Comparison of ENCODE assay signal across 12 cellular contexts in genomic region chr13:76882431-76882830, GRCh38. TPM values are rescaled to one million over a fixed set of nuclear protein-coding genes. Genes with fewer than 3 reads are reported as not detected.
A peak's percentile ranks its signal among the peaks of the same experiment; 100 is the strongest.
DNase-seq lines count a peak whose midpoint lies in the region; ATAC-seq and TF ChIP-seq lines count a peak whose summit lies in the region.
"Had no signal": no experiment of that assay in that cellular context is flagged by ENCODE, and none has a peak within 500 bp of the region (broad histone marks: within the 10 kb centered on the region; RNA-seq: fewer than 3 reads in every experiment).

No MANE protein-coding gene starts in this region.

- TF ChIP-seq CTCF in tibial artery (IDR thresholded peaks at IDR 0.05) = no peak

- intact Hi-C loops in tibial artery (cut with DNase I; ENCODE audit: low total_unique reads) = loop anchor here (10.0 kb wide), 3 partner anchors 102 to 1188 kb away; no protein-coding TSS in a partner anchor

- no peaks in the 10 kb centered on the region for H3K27me3 ChIP-seq in tibial artery
- H3K27me3 ChIP-seq: foreskin keratinocyte had no signal

- peak overlapping the region; percentile 15 to 27 for H3K4me3 Mint-ChIP-seq in activated T-cell treated with anti-CD3 and anti-CD28 coated beads, Interleukin-2, amount 50 U/mL, for 72 hours
- no peak overlapping the region for H3K4me3 Mint-ChIP-seq in activated T-cell treated with anti-CD3 and anti-CD28 coated beads, Interleukin-2, amount 50 U/mL, for 4 hours

- no peak overlapping the region for H3K27ac Mint-ChIP-seq in activated T-cell treated with anti-CD3 and anti-CD28 coated beads, Interleukin-2, amount 50 U/mL, for 72 hours

- peak overlapping the region; percentile 18 to 37 for H3K27ac ChIP-seq in tibial artery
- H3K27ac ChIP-seq: foreskin keratinocyte had no signal

- H3K9me3 ChIP-seq in tibial artery = no peaks in the 10 kb centered on the region
- H3K9me3 ChIP-seq: pancreas had no signal

- H3K9me3 Mint-ChIP-seq in activated T-cell treated with anti-CD3 and anti-CD28 coated beads, Interleukin-2, amount 50 U/mL, for 72 hours = no peaks in the 10 kb centered on the region
- no peaks in the 10 kb centered on the region for H3K9me3 Mint-ChIP-seq in activated T-cell treated with anti-CD3 and anti-CD28 coated beads, Interleukin-2, amount 50 U/mL, for 4 hours

- peak overlapping the region; percentile 69 to 78 for H3K4me3 ChIP-seq in tibial artery

- H3K36me3 Mint-ChIP-seq in activated T-cell treated with anti-CD3 and anti-CD28 coated beads, Interleukin-2, amount 50 U/mL, for 72 hours (ENCODE audit: insufficient read depth in 2 of 2) = no peaks in the 10 kb centered on the region
- H3K36me3 Mint-ChIP-seq in activated T-cell treated with anti-CD3 and anti-CD28 coated beads, Interleukin-2, amount 50 U/mL, for 4 hours (ENCODE audit: insufficient read depth) = no peaks in the 10 kb centered on the region

- DNase-seq in activated T-cell treated with anti-CD3 and anti-CD28 coated beads, Interleukin-2, amount 50 U/mL, for 72 hours = no peak
- DNase-seq in activated T-cell treated with anti-CD3 and anti-CD28 coated beads, Interleukin-2, amount 50 U/mL, for 4 hours = no peak
- DNase-seq in amniotic epithelial cell (ENCODE audit: low read depth) (peak; percentile 80), inferior parietal cortex (ENCODE audit: extremely low spot score) (peak; percentile 45), tibial artery (peak in 1 of 2 donors; percentile 68), COLO668 (lab: John Stamatoyannopoulos, UW; ENCODE audit: unreplicated experiment) (no peak)
- DNase-seq: activated T-cell treated with anti-CD3 and anti-CD28 coated beads for 4 hours, foreskin keratinocyte, NCI-H1092, pancreas had no signal

- peaks cover 62% of the 10 kb centered on the region for H3K4me1 Mint-ChIP-seq in activated T-cell treated with anti-CD3 and anti-CD28 coated beads, Interleukin-2, amount 50 U/mL, for 72 hours (ENCODE audit: low read depth)
- H3K4me1 Mint-ChIP-seq in activated T-cell treated with anti-CD3 and anti-CD28 coated beads, Interleukin-2, amount 50 U/mL, for 4 hours (ENCODE audit: low read depth) = peaks cover 45% of the 10 kb centered on the region

- H3K27me3 Mint-ChIP-seq in activated T-cell treated with anti-CD3 and anti-CD28 coated beads, Interleukin-2, amount 50 U/mL, for 72 hours (ENCODE audit: low read depth) = peaks cover 4% of the 10 kb centered on the region
- H3K27me3 Mint-ChIP-seq in activated T-cell treated with anti-CD3 and anti-CD28 coated beads, Interleukin-2, amount 50 U/mL, for 4 hours (ENCODE audit: low read depth) = peaks cover 9% of the 10 kb centered on the region

- H3K4me1 ChIP-seq in tibial artery = peaks cover 0 to 24% (median 11%) of the 10 kb centered on the region in 4 donors

- no peak for ATAC-seq in activated T-cell treated with anti-CD3 and anti-CD28 coated beads, Interleukin-2, amount 50 U/mL, for 72 hours (replicated peaks in 1 of 2)
- no peak for ATAC-seq in activated T-cell treated with anti-CD3 and anti-CD28 coated beads, Interleukin-2, amount 50 U/mL, for 4 hours
- ATAC-seq in HG02678 (IDR thresholded peaks at IDR 0.05; ENCODE audit: unreplicated experiment) = no peak
- no peak for ATAC-seq in HG02571 (IDR thresholded peaks at IDR 0.05; ENCODE audit: unreplicated experiment)
- ATAC-seq: foreskin keratinocyte, pancreas had no signal

- no peaks in the 10 kb centered on the region for H3K36me3 ChIP-seq in tibial artery
- H3K36me3 ChIP-seq: pancreas had no signal

RNA-seq across cellular contexts. Expression of gene KCTD12, which starts 3.8 kb away (rescaled TPM):
- 1 to 10 TPM; 3.3 to 6.6 TPM for total RNA-seq in activated T-cell treated with anti-CD3 and anti-CD28 coated beads, Interleukin-2, amount 50 U/mL, for 72 hours
- 10 to 100 TPM in 1 of 3 donors, 1 to 10 TPM in 2; 6.3 to 11.4 (median 9.0) TPM for total RNA-seq in activated T-cell treated with anti-CD3 and anti-CD28 coated beads, Interleukin-2, amount 50 U/mL, for 4 hours

Comparison
In these comparisons a context has a peak if more than half of its experiments do, and no peak if none do; other contexts are left out.
1. DNase-seq: peak in amniotic epithelial cell (single experiment) and inferior parietal cortex (single experiment); none in activated T-cell treated with anti-CD3 and anti-CD28 coated beads, Interleukin-2, amount 50 U/mL, for 72 hours (0 of 2), activated T-cell treated with anti-CD3 and anti-CD28 coated beads, Interleukin-2, amount 50 U/mL, for 4 hours (single experiment) and COLO668 (single experiment).